Comparison of ENCODE assay signal across 1 cellular context in genomic region chr4:177441803-177442622, GRCh38.
TF ChIP-seq lines count a peak whose summit lies in the region.

TSS of gene AGA (minus strand) at chr4:177442437. CDS start at chr4:177442375, 62 bp downstream.

TF ChIP-seq in K562, 482 proteins besides CTCF, POLR2A, EP300 and RAD21 (continued from another document and continues in another):
- TF ChIP-seq E4F1 (CRISPR knock-in tag; IDR thresholded peaks at IDR 0.05; ENCODE audit: borderline replicate concordance) = no peak
- no peak for TF ChIP-seq POLR3G (IDR thresholded peaks at IDR 0.05; ENCODE audit: extremely low read depth, insufficient read length, insufficient replicate concordance)
- no peak; a peak in 1 of 4 replicates for TF ChIP-seq KDM4B (IDR thresholded peaks at IDR 0.05; ENCODE audit: borderline replicate concordance in 2 of 2, low read depth in 1 of 2)
- TF ChIP-seq ZNF347 (CRISPR knock-in tag; IDR thresholded peaks at IDR 0.05; ENCODE audit: low read depth) = no peak
- peak; percentile 43; the same call in 1 of the 2 replicates for TF ChIP-seq ETV1 (tag; conservative IDR thresholded peaks at IDR 0.05; ENCODE audit: low read depth)
- TF ChIP-seq, protein P1, sequence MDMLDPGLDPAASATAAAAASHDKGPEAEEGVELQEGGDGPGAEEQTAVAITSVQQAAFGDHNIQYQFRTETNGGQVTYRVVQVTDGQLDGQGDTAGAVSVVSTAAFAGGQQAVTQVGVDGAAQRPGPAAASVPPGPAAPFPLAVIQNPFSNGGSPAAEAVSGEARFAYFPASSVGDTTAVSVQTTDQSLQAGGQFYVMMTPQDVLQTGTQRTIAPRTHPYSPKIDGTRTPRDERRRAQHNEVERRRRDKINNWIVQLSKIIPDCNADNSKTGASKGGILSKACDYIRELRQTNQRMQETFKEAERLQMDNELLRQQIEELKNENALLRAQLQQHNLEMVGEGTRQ (CRISPR knock-in tag; IDR thresholded peaks at IDR 0.05) = peak; percentile 49
- TF ChIP-seq, protein P2, sequence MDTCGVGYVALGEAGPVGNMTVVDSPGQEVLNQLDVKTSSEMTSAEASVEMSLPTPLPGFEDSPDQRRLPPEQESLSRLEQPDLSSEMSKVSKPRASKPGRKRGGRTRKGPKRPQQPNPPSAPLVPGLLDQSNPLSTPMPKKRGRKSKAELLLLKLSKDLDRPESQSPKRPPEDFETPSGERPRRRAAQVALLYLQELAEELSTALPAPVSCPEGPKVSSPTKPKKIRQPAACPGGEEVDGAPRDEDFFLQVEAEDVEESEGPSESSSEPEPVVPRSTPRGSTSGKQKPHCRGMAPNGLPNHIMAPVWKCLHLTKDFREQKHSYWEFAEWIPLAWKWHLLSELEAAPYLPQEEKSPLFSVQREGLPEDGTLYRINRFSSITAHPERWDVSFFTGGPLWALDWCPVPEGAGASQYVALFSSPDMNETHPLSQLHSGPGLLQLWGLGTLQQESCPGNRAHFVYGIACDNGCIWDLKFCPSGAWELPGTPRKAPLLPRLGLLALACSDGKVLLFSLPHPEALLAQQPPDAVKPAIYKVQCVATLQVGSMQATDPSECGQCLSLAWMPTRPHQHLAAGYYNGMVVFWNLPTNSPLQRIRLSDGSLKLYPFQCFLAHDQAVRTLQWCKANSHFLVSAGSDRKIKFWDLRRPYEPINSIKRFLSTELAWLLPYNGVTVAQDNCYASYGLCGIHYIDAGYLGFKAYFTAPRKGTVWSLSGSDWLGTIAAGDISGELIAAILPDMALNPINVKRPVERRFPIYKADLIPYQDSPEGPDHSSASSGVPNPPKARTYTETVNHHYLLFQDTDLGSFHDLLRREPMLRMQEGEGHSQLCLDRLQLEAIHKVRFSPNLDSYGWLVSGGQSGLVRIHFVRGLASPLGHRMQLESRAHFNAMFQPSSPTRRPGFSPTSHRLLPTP (IDR thresholded peaks at IDR 0.05; ENCODE audit: borderline replicate concordance, extremely low read depth, insufficient read length) = no peak
- TF ChIP-seq CREB3 (tag; conservative IDR thresholded peaks at IDR 0.05; ENCODE audit: low read depth) = no peak
- TF ChIP-seq ZBTB49 (CRISPR knock-in tag; IDR thresholded peaks at IDR 0.05; ENCODE audit: borderline replicate concordance) = no peak
- TF ChIP-seq MCM3 (IDR thresholded peaks at IDR 0.05) = no peak
- peak; percentile 46; the same call in 1 of the 2 replicates for TF ChIP-seq RNF2 (IDR thresholded peaks at IDR 0.05)
- no peak for TF ChIP-seq ZNF311 (CRISPR knock-in tag; IDR thresholded peaks at IDR 0.05)
- TF ChIP-seq, protein P3, sequence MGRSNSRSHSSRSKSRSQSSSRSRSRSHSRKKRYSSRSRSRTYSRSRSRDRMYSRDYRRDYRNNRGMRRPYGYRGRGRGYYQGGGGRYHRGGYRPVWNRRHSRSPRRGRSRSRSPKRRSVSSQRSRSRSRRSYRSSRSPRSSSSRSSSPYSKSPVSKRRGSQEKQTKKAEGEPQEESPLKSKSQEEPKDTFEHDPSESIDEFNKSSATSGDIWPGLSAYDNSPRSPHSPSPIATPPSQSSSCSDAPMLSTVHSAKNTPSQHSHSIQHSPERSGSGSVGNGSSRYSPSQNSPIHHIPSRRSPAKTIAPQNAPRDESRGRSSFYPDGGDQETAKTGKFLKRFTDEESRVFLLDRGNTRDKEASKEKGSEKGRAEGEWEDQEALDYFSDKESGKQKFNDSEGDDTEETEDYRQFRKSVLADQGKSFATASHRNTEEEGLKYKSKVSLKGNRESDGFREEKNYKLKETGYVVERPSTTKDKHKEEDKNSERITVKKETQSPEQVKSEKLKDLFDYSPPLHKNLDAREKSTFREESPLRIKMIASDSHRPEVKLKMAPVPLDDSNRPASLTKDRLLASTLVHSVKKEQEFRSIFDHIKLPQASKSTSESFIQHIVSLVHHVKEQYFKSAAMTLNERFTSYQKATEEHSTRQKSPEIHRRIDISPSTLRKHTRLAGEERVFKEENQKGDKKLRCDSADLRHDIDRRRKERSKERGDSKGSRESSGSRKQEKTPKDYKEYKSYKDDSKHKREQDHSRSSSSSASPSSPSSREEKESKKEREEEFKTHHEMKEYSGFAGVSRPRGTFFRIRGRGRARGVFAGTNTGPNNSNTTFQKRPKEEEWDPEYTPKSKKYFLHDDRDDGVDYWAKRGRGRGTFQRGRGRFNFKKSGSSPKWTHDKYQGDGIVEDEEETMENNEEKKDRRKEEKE (IDR thresholded peaks at IDR 0.05; ENCODE audit: borderline replicate concordance in 1 of 2, control insufficient read depth in 1 of 2, low read depth in 2 of 2, low read length in 1 of 2) = no peak
- no peak for TF ChIP-seq FOXK1 (CRISPR knock-in tag; IDR thresholded peaks at IDR 0.05; ENCODE audit: borderline replicate concordance)
- TF ChIP-seq ELF2 (CRISPR knock-in tag; IDR thresholded peaks at IDR 0.05) = 0 out of 2 replicates have a peak, but pooled peaks have one; percentile 17
- no peak for TF ChIP-seq NR2C2 (CRISPR knock-in tag; IDR thresholded peaks at IDR 0.05)
- no peak for TF ChIP-seq NR2C2 (tag; IDR thresholded peaks at IDR 0.05)
- TF ChIP-seq ZNF561 (CRISPR knock-in tag; conservative IDR thresholded peaks at IDR 0.05) = no peak
- no peak for TF ChIP-seq CSDE1 (IDR thresholded peaks at IDR 0.05)
- TF ChIP-seq ARID4B (CRISPR knock-in tag; IDR thresholded peaks at IDR 0.05) = no peak
- no peak for TF ChIP-seq ZNF707 (CRISPR knock-in tag; conservative IDR thresholded peaks at IDR 0.05)
- TF ChIP-seq POLR2AphosphoS5 (IDR thresholded peaks at IDR 0.05; ENCODE audit: control insufficient read depth, insufficient read depth, low read depth, low read length) = peak; percentile 26; the same call in 1 of the 2 replicates
- 0 out of 2 replicates have a peak, but pooled peaks have one; percentile 39 for TF ChIP-seq TCF7 (IDR thresholded peaks at IDR 0.05; ENCODE audit: borderline replicate concordance)
- no peak for TF ChIP-seq HEY1 (CRISPR knock-in tag; IDR thresholded peaks at IDR 0.05; ENCODE audit: borderline replicate concordance)
- no peak for TF ChIP-seq FOXA3 (CRISPR knock-in tag; conservative IDR thresholded peaks at IDR 0.05 in 1 of 2, IDR thresholded peaks at IDR 0.05 in 1 of 2)
- peak; percentile 54 for TF ChIP-seq HNRNPLL (IDR thresholded peaks at IDR 0.05; ENCODE audit: low read depth, low read length, poor library complexity, severe bottlenecking)
- peak; percentile 56 to 84 for TF ChIP-seq MNT (conservative IDR thresholded peaks at IDR 0.05)
- no peak for TF ChIP-seq SFPQ (IDR thresholded peaks at IDR 0.05; ENCODE audit: low read depth, low read length)
- peak; percentile 22; the same call in 1 of the 2 replicates for TF ChIP-seq ZNF316 (IDR thresholded peaks at IDR 0.05)
- no peak for TF ChIP-seq PPARD (CRISPR knock-in tag; IDR thresholded peaks at IDR 0.05)
- TF ChIP-seq ZNF780A (CRISPR knock-in tag; IDR thresholded peaks at IDR 0.05) = no peak
- no peak for TF ChIP-seq CREB5 (CRISPR knock-in tag; IDR thresholded peaks at IDR 0.05)
- no peak for TF ChIP-seq CBFA2T2 (conservative IDR thresholded peaks at IDR 0.05)
- TF ChIP-seq MAFG (tag; conservative IDR thresholded peaks at IDR 0.05) = no peak
